In genomic region chr14:73949752-73950734, GRCh38 we compare ENCODE assay signal across 8 cellular contexts. TPM values are rescaled to one million over a fixed set of nuclear protein-coding genes. Genes with fewer than 3 reads are reported as not detected.
DNase-seq lines count a peak whose midpoint lies in the region; ATAC-seq and TF ChIP-seq lines count a peak whose summit lies in the region.

Gene COQ6 (plus strand): TSS chr14:73950302. CDS start chr14:73950333, 31 bp downstream.
Gene FAM161B (minus strand): TSS chr14:73950094. CDS start chr14:73950026, 68 bp downstream.

- intact Hi-C loops in head of caudate nucleus (cut with DNase I) (loop anchor here (10.0 kb wide), 2 partner anchors 65 to 195 kb away; partner anchors contain the start of genes BBOF1 and ENTPD5), thyroid gland (cut with DNase I) (no loop called here)

- H3K4me1 Mint-ChIP-seq in activated naive CD8-positive, alpha-beta T cell treated with anti-CD3 and anti-CD28 coated beads for 36 hours = peaks cover 13% of the 10 kb centered on the region
- H3K4me1 Mint-ChIP-seq in osteocyte (ENCODE audit: unreplicated experiment) = peaks cover 18% of the 10 kb centered on the region

- H3K4me1 ChIP-seq in thyroid gland = peaks cover 12% of the 10 kb centered on the region in 2 donors

- H3K27me3 ChIP-seq in thyroid gland = no peaks in the 10 kb centered on the region

- TF ChIP-seq POLR2A in thyroid gland (IDR thresholded peaks at IDR 0.05) = peak; percentile 16 to 85

- ATAC-seq in HG02588 (IDR thresholded peaks at IDR 0.05; ENCODE audit: unreplicated experiment) = peak; percentile 85
- peak; percentile 98 for ATAC-seq in SK-N-SH treated with all-trans-retinoic acid at 6 μM for 48 hours

- 0 to 1% methylated on average over 41 to 63 of the region's 70 CpGs for WGBS in thyroid gland, 2 donors

- no peaks in the 10 kb centered on the region for H3K27me3 Mint-ChIP-seq in activated naive CD8-positive, alpha-beta T cell treated with anti-CD3 and anti-CD28 coated beads for 36 hours
- H3K27me3 Mint-ChIP-seq in osteocyte (ENCODE audit: unreplicated experiment) = no peaks in the 10 kb centered on the region

- no peaks in the 10 kb centered on the region for H3K9me3 ChIP-seq in thyroid gland

- DNase-seq in GM10266 (ENCODE audit: extremely low spot score) (peak; percentile 85), NCI-H1092 (lab: John Stamatoyannopoulos, UW) (peak; percentile 97), head of caudate nucleus (peak; percentile 86 to 98 (median 95)), osteocyte (ENCODE audit: extremely low spot score, unreplicated experiment) (peak; percentile 98), thyroid gland (peak; percentile 96 to 97)
- DNase-seq in activated naive CD8-positive, alpha-beta T cell treated with anti-CD3 and anti-CD28 coated beads for 36 hours = peak; percentile 94

- H3K4me3 Mint-ChIP-seq in activated naive CD8-positive, alpha-beta T cell treated with anti-CD3 and anti-CD28 coated beads for 36 hours = peak within 1 kb of the TSS; percentile 97
- peak within 1 kb of the TSS; percentile 99 for H3K4me3 Mint-ChIP-seq in osteocyte (ENCODE audit: unreplicated experiment)

- H3K36me3 Mint-ChIP-seq in activated naive CD8-positive, alpha-beta T cell treated with anti-CD3 and anti-CD28 coated beads for 36 hours = peaks cover 6% of the 10 kb centered on the region
- H3K36me3 Mint-ChIP-seq in osteocyte (ENCODE audit: unreplicated experiment) = peaks cover 17% of the 10 kb centered on the region

- H3K9me3 Mint-ChIP-seq in activated naive CD8-positive, alpha-beta T cell treated with anti-CD3 and anti-CD28 coated beads for 36 hours = no peaks in the 10 kb centered on the region
- no peaks in the 10 kb centered on the region for H3K9me3 Mint-ChIP-seq in osteocyte (ENCODE audit: unreplicated experiment)

- peak within 1 kb of the TSS; percentile 56 to 91 (median 85) for H3K4me3 ChIP-seq in thyroid gland (replicated peaks in 1 of 3)

- peak within 1 kb of the TSS; percentile 74 to 89 (median 82) for H3K27ac ChIP-seq in thyroid gland

- peak; percentile 34 for TF ChIP-seq CTCF in GM10266 (IDR thresholded peaks at IDR 0.05; ENCODE audit: control insufficient read depth, insufficient read depth, low read depth, missing control alignments)
- TF ChIP-seq CTCF in osteocyte (IDR thresholded peaks at IDR 0.05) = peak; percentile 28
- TF ChIP-seq CTCF in thyroid gland (IDR thresholded peaks at IDR 0.05) = peak in 2 of 6 experiments; percentile 10 to 21

- H3K27ac Mint-ChIP-seq in activated naive CD8-positive, alpha-beta T cell treated with anti-CD3 and anti-CD28 coated beads for 36 hours = peak within 1 kb of the TSS; percentile 90
- H3K27ac Mint-ChIP-seq in osteocyte (ENCODE audit: unreplicated experiment) = peak within 1 kb of the TSS; percentile 95

- peaks cover 0 to 13% of the 10 kb centered on the region in 2 donors for H3K36me3 ChIP-seq in thyroid gland

TF ChIP-seq in SK-N-SH treated with all-trans-retinoic acid at 6 μM for 48 hours, 23 proteins besides CTCF, POLR2A, EP300 and RAD21:
- no peak for TF ChIP-seq ARNTL (CRISPR knock-in tag; IDR thresholded peaks at IDR 0.05; ENCODE audit: borderline replicate concordance, low read depth)
- 0 out of 2 replicates have a peak, but pooled peaks have one; percentile 41 for TF ChIP-seq GLIS3 (CRISPR knock-in tag; IDR thresholded peaks at IDR 0.05)
- no peak for TF ChIP-seq ISL1 (CRISPR knock-in tag; IDR thresholded peaks at IDR 0.05)
- TF ChIP-seq OSR1 (CRISPR knock-in tag; IDR thresholded peaks at IDR 0.05) = no peak
- TF ChIP-seq POU6F1 (CRISPR knock-in tag; IDR thresholded peaks at IDR 0.05; ENCODE audit: borderline replicate concordance, low read depth) = no peak
- no peak for TF ChIP-seq RARB (CRISPR knock-in tag; IDR thresholded peaks at IDR 0.05)

RNA-seq across cellular contexts. Expression of gene COQ6, which starts in this region (rescaled TPM):
- total RNA-seq in activated naive CD8-positive, alpha-beta T cell treated with anti-CD3 and anti-CD28 coated beads for 36 hours = 10 to 100 TPM; 16.4 to 18.3 TPM
- total RNA-seq in osteocyte (19.1 and 24.0 TPM in 2 replicates), thyroid gland (100 to 1,000 TPM in 1 of 4 donors, 10 to 100 TPM in 3; 33.2 to 106 (median 49.7) TPM)

RNA-seq across cellular contexts. Expression of gene FAM161B, which starts in this region (rescaled TPM):
- 1 to 10 TPM; 1.0 to 1.1 TPM for total RNA-seq in activated naive CD8-positive, alpha-beta T cell treated with anti-CD3 and anti-CD28 coated beads for 36 hours
- total RNA-seq in osteocyte = 5.7 and 5.8 TPM in 2 replicates
- total RNA-seq in thyroid gland = 1 to 10 TPM; 4.3 to 9.7 (median 6.0) TPM

Comparison
In these comparisons a context has a peak if more than half of its experiments do, and no peak if none do; other contexts are left out.
1. Peak in every context shown above with its lines: DNase-seq, ATAC-seq, H3K4me3 ChIP-seq and H3K27ac ChIP-seq.